In the genomic region with DNA sequence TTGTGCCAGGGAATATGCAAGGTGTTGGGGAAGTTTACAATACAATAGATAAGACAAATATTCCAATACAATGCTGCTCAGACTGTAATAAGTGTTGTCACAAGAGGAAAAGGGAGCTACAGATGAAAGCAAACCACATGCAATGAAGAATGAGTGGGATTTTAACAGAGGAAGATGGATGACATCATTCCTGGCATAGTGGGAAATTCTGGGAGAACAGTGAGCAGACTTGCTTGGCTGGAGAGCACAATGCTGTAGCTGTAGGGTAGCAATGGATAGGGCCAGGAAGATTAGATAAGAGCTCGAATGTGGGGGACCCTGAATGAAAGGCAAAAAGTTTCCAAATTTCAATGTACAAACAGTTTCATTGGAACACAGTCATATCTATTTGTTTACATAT, we compare ENCODE assay signal across 20 cellular contexts. TPM values are rescaled to one million over a fixed set of nuclear protein-coding genes. Genes with fewer than 3 reads are reported as not detected.
"Had no signal": no experiment of that assay in that cellular context is flagged by ENCODE, and none has a peak within 500 bp of the region (broad histone marks: within the 10 kb centered on the region; RNA-seq: fewer than 3 reads in every experiment).

No MANE protein-coding gene starts in this region.

- H3K27ac ChIP-seq: left lung, sigmoid colon, thoracic aorta had no signal

- H3K27ac Mint-ChIP-seq: activated CD4-positive, alpha-beta memory T cell treated with anti-CD3 and anti-CD28 coated beads for 36 hours; activated CD4-positive, alpha-beta T cell treated with anti-CD3 and anti-CD28 coated beads for 36 hours; activated CD8-positive, alpha-beta memory T cell treated with anti-CD3 and anti-CD28 coated beads, Interleukin-2, amount 10 ng/mL, durations not matched to agents 7 days and 5 days; activated naive CD8-positive, alpha-beta T cell treated with anti-CD3 and anti-CD28 coated beads for 36 hours; activated T-helper 17 cell treated with anti-CD3 and anti-CD28 coated beads, Interleukin-2, amount 50 U/mL, for 72 hours; nephron progenitor cell; stimulated activated effector memory CD8-positive, alpha-beta T cell treated with anti-CD3 and anti-CD28 coated beads, Interleukin-12 subunit alpha, Interleukin-12 subunit beta, amount 100 ng/mL, for 72 hours; T-helper 2 cell treated with Interferon-gamma antibody and Interleukin-4, amounts not matched to agents 5 μg/mL and 100 μg/mL, for 36 hours had no signal

- H3K27me3 ChIP-seq: left lung, sigmoid colon had no signal

- H3K36me3 Mint-ChIP-seq: activated CD4-positive, alpha-beta memory T cell treated with anti-CD3 and anti-CD28 coated beads for 36 hours; activated CD8-positive, alpha-beta memory T cell treated with anti-CD3 and anti-CD28 coated beads, Interleukin-2, amount 10 ng/mL, durations not matched to agents 7 days and 5 days; activated naive CD8-positive, alpha-beta T cell treated with anti-CD3 and anti-CD28 coated beads for 36 hours; stimulated activated effector memory CD8-positive, alpha-beta T cell treated with anti-CD3 and anti-CD28 coated beads, Interleukin-12 subunit alpha, Interleukin-12 subunit beta, amount 100 ng/mL, for 72 hours had no signal

- H3K9me3 Mint-ChIP-seq: activated CD4-positive, alpha-beta memory T cell treated with anti-CD3 and anti-CD28 coated beads for 36 hours; activated naive CD8-positive, alpha-beta T cell treated with anti-CD3 and anti-CD28 coated beads for 36 hours; activated T-helper 17 cell treated with anti-CD3 and anti-CD28 coated beads, Interleukin-2, amount 50 U/mL, for 72 hours; nephron progenitor cell; stimulated activated effector memory CD8-positive, alpha-beta T cell treated with anti-CD3 and anti-CD28 coated beads, Interleukin-12 subunit alpha, Interleukin-12 subunit beta, amount 100 ng/mL, for 72 hours; T-helper 2 cell treated with Interferon-gamma antibody and Interleukin-4, amounts not matched to agents 5 μg/mL and 100 μg/mL, for 36 hours had no signal

- H3K9me3 ChIP-seq: left lung, sigmoid colon, thoracic aorta had no signal

- H3K27me3 Mint-ChIP-seq: activated CD4-positive, alpha-beta memory T cell treated with anti-CD3 and anti-CD28 coated beads for 36 hours; activated naive CD8-positive, alpha-beta T cell treated with anti-CD3 and anti-CD28 coated beads for 36 hours had no signal

- ATAC-seq: activated CD4-positive, alpha-beta T cell treated with anti-CD3 and anti-CD28 coated beads for 36 hours; activated CD8-positive, alpha-beta memory T cell treated with anti-CD3 and anti-CD28 coated beads, Interleukin-2, amount 10 ng/mL, durations not matched to agents 7 days and 5 days; activated T-helper 17 cell treated with anti-CD3 and anti-CD28 coated beads, Interleukin-2, amount 50 U/mL, for 72 hours; left lung; stimulated activated effector memory CD8-positive, alpha-beta T cell treated with anti-CD3 and anti-CD28 coated beads, Interleukin-12 subunit alpha, Interleukin-12 subunit beta, amount 100 ng/mL, for 72 hours had no signal

- H3K4me3 ChIP-seq: left lung, sigmoid colon, thoracic aorta had no signal

- H3K4me1 Mint-ChIP-seq: activated CD4-positive, alpha-beta T cell treated with anti-CD3 and anti-CD28 coated beads for 36 hours; activated CD8-positive, alpha-beta memory T cell treated with anti-CD3 and anti-CD28 coated beads, Interleukin-2, amount 10 ng/mL, durations not matched to agents 7 days and 5 days; activated naive CD8-positive, alpha-beta T cell treated with anti-CD3 and anti-CD28 coated beads for 36 hours; activated T-helper 17 cell treated with anti-CD3 and anti-CD28 coated beads, Interleukin-2, amount 50 U/mL, for 72 hours; nephron progenitor cell; stimulated activated effector memory CD8-positive, alpha-beta T cell treated with anti-CD3 and anti-CD28 coated beads, Interleukin-12 subunit alpha, Interleukin-12 subunit beta, amount 100 ng/mL, for 72 hours had no signal

- DNase-seq: activated CD4-positive, alpha-beta memory T cell treated with anti-CD3 and anti-CD28 coated beads for 36 hours; activated CD4-positive, alpha-beta T cell treated with anti-CD3 and anti-CD28 coated beads for 36 hours; activated CD8-positive, alpha-beta memory T cell treated with anti-CD3 and anti-CD28 coated beads, Interleukin-2, amount 10 ng/mL, durations not matched to agents 7 days and 5 days; activated naive CD4-positive, alpha-beta T cell; activated naive CD8-positive, alpha-beta T cell treated with anti-CD3 and anti-CD28 coated beads for 36 hours; amygdala; dermis blood vessel endothelial cell; effector memory CD4-positive, alpha-beta T cell; hypothalamus; kidney; midbrain; nephron progenitor cell; nucleus accumbens; sigmoid colon; stimulated activated CD4-positive, alpha-beta T cell treated with anti-CD3 and anti-CD28 coated beads, Interleukin-4, amount 100 ng/mL, for 24 hours had no signal

- H3K4me3 Mint-ChIP-seq: activated CD4-positive, alpha-beta memory T cell treated with anti-CD3 and anti-CD28 coated beads for 36 hours; activated CD4-positive, alpha-beta T cell treated with anti-CD3 and anti-CD28 coated beads for 36 hours; activated CD8-positive, alpha-beta memory T cell treated with anti-CD3 and anti-CD28 coated beads, Interleukin-2, amount 10 ng/mL, durations not matched to agents 7 days and 5 days; activated naive CD8-positive, alpha-beta T cell treated with anti-CD3 and anti-CD28 coated beads for 36 hours; activated T-helper 17 cell treated with anti-CD3 and anti-CD28 coated beads, Interleukin-2, amount 50 U/mL, for 72 hours; nephron progenitor cell; stimulated activated effector memory CD8-positive, alpha-beta T cell treated with anti-CD3 and anti-CD28 coated beads, Interleukin-12 subunit alpha, Interleukin-12 subunit beta, amount 100 ng/mL, for 72 hours; T-helper 2 cell treated with Interferon-gamma antibody and Interleukin-4, amounts not matched to agents 5 μg/mL and 100 μg/mL, for 36 hours had no signal

- H3K4me1 ChIP-seq: left lung, sigmoid colon had no signal

- H3K36me3 ChIP-seq: left lung, sigmoid colon, thoracic aorta had no signal

RNA-seq across cellular contexts. Expression of gene DPYSL3, which starts 9.5 kb away (rescaled TPM):
- total RNA-seq: activated CD4-positive, alpha-beta memory T cell treated with anti-CD3 and anti-CD28 coated beads for 36 hours had no signal
